ENCODE assay signal across 8 cellular contexts in the genomic region with DNA sequence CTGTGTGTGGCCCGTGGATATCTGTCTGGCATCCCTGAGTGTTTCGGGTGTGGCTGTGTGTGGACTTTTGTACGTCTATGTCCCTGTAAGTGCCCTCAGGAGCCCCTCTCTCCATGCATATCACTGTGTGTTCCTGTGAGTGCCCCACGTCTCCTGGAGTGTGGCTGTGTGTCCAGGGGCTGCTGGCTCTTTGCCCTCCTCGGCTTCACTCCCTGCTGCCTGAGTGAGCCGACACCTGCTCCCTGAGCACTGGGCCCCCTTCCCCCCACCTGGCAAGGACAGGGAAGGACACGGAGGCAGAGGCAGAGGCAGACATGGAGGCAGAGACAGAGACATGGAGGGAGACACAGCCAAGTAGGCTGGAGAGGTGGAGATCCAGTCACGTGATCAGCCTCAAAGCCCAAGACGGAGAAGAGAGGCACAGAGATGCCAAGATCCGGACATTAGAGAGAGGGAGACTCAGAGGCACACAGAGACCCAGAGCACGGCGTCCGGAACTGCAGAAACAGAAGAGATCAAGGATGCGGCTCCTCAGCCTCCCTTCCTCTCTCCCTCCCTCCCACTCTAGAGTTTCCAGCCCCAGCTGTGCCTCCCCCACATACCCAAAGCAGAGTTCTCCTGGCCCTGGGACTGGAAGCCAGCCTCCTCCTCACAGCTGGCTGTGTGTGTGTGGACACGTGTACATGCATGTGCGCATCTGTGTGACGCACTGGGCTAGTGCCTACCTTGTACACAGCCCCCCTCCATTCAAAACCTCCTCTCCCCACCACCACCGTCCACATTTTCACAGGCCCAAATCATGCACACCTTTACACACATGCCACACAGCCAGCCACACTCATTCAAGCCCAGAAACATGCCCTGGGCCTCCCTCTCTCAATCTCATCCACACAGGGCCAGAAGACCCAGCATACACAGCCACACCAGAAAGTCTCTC. TPM values are rescaled to one million over a fixed set of nuclear protein-coding genes. Genes with fewer than 3 reads are reported as not detected.
DNase-seq lines count a peak whose midpoint lies in the region; ATAC-seq and TF ChIP-seq lines count a peak whose summit lies in the region.

No MANE protein-coding gene starts in this region.

- ATAC-seq in body of pancreas (peak; percentile 22), GM21723 (IDR thresholded peaks at IDR 0.05; ENCODE audit: unreplicated experiment) (no peak), GM18858 (IDR thresholded peaks at IDR 0.05; ENCODE audit: unreplicated experiment) (no peak)

- intact Hi-C loops in body of pancreas (cut with DNase I) = no loop called here

- DNase-seq in DMS53 treated with DMSO at 0.1 percent for 48 hours (lab: John Stamatoyannopoulos, UW; ENCODE audit: unreplicated experiment) (peak; percentile 66), NCI-H2107 treated with DMSO at 0.1 percent for 48 hours (lab: John Stamatoyannopoulos, UW; ENCODE audit: unreplicated experiment) (peak; percentile 75), body of pancreas (peak in 3 of 4 donors; percentile 66 to 72 (median 70)), cortex of kidney (lab: John Stamatoyannopoulos, UW) (no peak)

- peak overlapping the region; percentile 27 to 51 (median 40) for H3K27ac ChIP-seq in body of pancreas

- H3K9me3 ChIP-seq in body of pancreas (no peaks in the 10 kb centered on the region), iPS-18c (ENCODE audit: control insufficient read depth, insufficient read depth, low read length) (no peaks in the 10 kb centered on the region), skeletal muscle satellite cell (replicated peaks; ENCODE audit: low read length) (no peaks in the 10 kb centered on the region)

- peak overlapping the region; percentile 25 for H3K9ac ChIP-seq in skeletal muscle satellite cell (ENCODE audit: low read depth, low read length)

- H3K36me3 ChIP-seq in body of pancreas (replicated peaks in 1 of 2; ENCODE audit: insufficient read depth in 1 of 2, low read depth in 2 of 2) = no peaks in the 10 kb centered on the region
- peaks cover 25% of the 10 kb centered on the region for H3K36me3 ChIP-seq in skeletal muscle satellite cell (ENCODE audit: insufficient read depth, low read length)

- WGBS in body of pancreas, 2 donors = 21 to 24% methylated on average over 17 to 18 of the region's 18 CpGs

- H3K4me1 ChIP-seq in body of pancreas (peaks cover 22% of the 10 kb centered on the region), skeletal muscle satellite cell (ENCODE audit: control insufficient read depth, insufficient read depth, low read length) (peaks cover 50% of the 10 kb centered on the region)

- H3K27me3 ChIP-seq in body of pancreas (no peaks in the 10 kb centered on the region), skeletal muscle satellite cell (ENCODE audit: control insufficient read depth, insufficient read depth, low read length) (no peaks in the 10 kb centered on the region)

- no peak for TF ChIP-seq POLR2A in body of pancreas (IDR thresholded peaks at IDR 0.05)

- no peak for TF ChIP-seq CTCF in body of pancreas (IDR thresholded peaks at IDR 0.05)

- H3K4me3 ChIP-seq in body of pancreas = no peak overlapping the region
- peak overlapping the region; percentile 64 for H3K4me3 ChIP-seq in iPS-18c (ENCODE audit: insufficient read depth, low read depth, low read length)
- peak overlapping the region; percentile 21 for H3K4me3 ChIP-seq in skeletal muscle satellite cell (ENCODE audit: low read length)

- peak overlapping the region; percentile 57 for H3K4me2 ChIP-seq in skeletal muscle satellite cell (ENCODE audit: low read length)

RNA-seq across cellular contexts. Expression of a gene that starts 39.0 kb away (rescaled TPM):
- 10 to 100 TPM; 28.0 to 36.1 TPM for total RNA-seq in body of pancreas
- total RNA-seq in skeletal muscle satellite cell (2012; rRNA removed) = 17.2 and 18.6 TPM in 2 replicates

Comparison
In these comparisons a context has a peak if more than half of its experiments do, and no peak if none do; other contexts are left out.
1. H3K4me3 ChIP-seq: peak in iPS-18c (single experiment) and skeletal muscle satellite cell (single experiment); none in body of pancreas (0 of 2).